Comparison of ENCODE assay signal across 21 cellular contexts in genomic region chr5:118060833-118061232, GRCh38.
DNase-seq lines count a peak whose midpoint lies in the region; ATAC-seq and TF ChIP-seq lines count a peak whose summit lies in the region.
"Had no signal": no experiment of that assay in that cellular context is flagged by ENCODE, and none has a peak within 500 bp of the region (broad histone marks: within the 10 kb centered on the region; RNA-seq: fewer than 3 reads in every experiment).

No MANE protein-coding gene starts in this region.

- ATAC-seq in HG03108 (IDR thresholded peaks at IDR 0.05; ENCODE audit: unreplicated experiment), result no peak
- ATAC-seq in HG02571 (IDR thresholded peaks at IDR 0.05; ENCODE audit: unreplicated experiment), result no peak
- ATAC-seq: activated CD8-positive, alpha-beta memory T cell treated with anti-CD3 and anti-CD28 coated beads, Interleukin-2, amount 10 ng/mL, durations not matched to agents 7 days and 5 days; CD8-positive, alpha-beta T cell; heart left ventricle had no signal

- H3K4me1 ChIP-seq in KMS-11 (ENCODE audit: low read depth, poor library complexity, severe bottlenecking), result no peaks in the 10 kb centered on the region
- no peaks in the 10 kb centered on the region for H3K4me1 ChIP-seq in neural progenitor cell
- H3K4me1 ChIP-seq: heart left ventricle, transverse colon had no signal

- H3K27ac ChIP-seq in KMS-11 (no peak overlapping the region), neural progenitor cell (no peak overlapping the region)
- H3K27ac ChIP-seq: coronary artery, heart left ventricle, transverse colon had no signal

- peaks cover 10% of the 10 kb centered on the region for H3K9me3 Mint-ChIP-seq in chondrocyte (ENCODE audit: low read depth)
- H3K9me3 Mint-ChIP-seq in neural progenitor cell, result peaks cover 2% of the 10 kb centered on the region

- H3K9me3 ChIP-seq in neural progenitor cell (ENCODE audit: low read depth), result no peaks in the 10 kb centered on the region
- H3K9me3 ChIP-seq: transverse colon had no signal

- DNase-seq in DMS 273 (lab: John Stamatoyannopoulos, UW; ENCODE audit: unreplicated experiment) (peak; percentile 28), DMS 273 treated with DMSO at 0.1 percent for 48 hours (lab: John Stamatoyannopoulos, UW) (no peak), chondrocyte (ENCODE audit: low spot score) (no peak), neural progenitor cell (ENCODE audit: low spot score) (no peak), NCI-H510A (lab: John Stamatoyannopoulos, UW) (no peak)
- DNase-seq: 8988T; activated CD4-positive, CD25-positive, alpha-beta regulatory T cell treated with anti-CD3 and anti-CD28 coated beads, Interleukin-2, amount 50 U/mL, for 72 hours; activated CD8-positive, alpha-beta memory T cell treated with anti-CD3 and anti-CD28 coated beads, Interleukin-2, amount 10 ng/mL, durations not matched to agents 7 days and 5 days; activated gamma-delta T cell; CD8-positive, alpha-beta T cell; GDM1; heart left ventricle; kidney; NCI-H1092; stimulated activated CD4-positive, alpha-beta T cell treated with anti-CD3 and anti-CD28 coated beads, Interleukin-4, amount 100 ng/mL, for 1 hour; T-helper 2 cell; transverse colon had no signal

- H3K27me3 Mint-ChIP-seq in chondrocyte (ENCODE audit: low read depth), result no peaks in the 10 kb centered on the region
- H3K27me3 Mint-ChIP-seq in neural progenitor cell (ENCODE audit: insufficient read depth, low read depth), result peaks cover 3% of the 10 kb centered on the region
- H3K27me3 Mint-ChIP-seq: activated CD8-positive, alpha-beta memory T cell treated with anti-CD3 and anti-CD28 coated beads, Interleukin-2, amount 10 ng/mL, durations not matched to agents 7 days and 5 days had no signal

- no peaks in the 10 kb centered on the region for H3K36me3 Mint-ChIP-seq in chondrocyte (ENCODE audit: low read depth)
- H3K36me3 Mint-ChIP-seq in neural progenitor cell, result no peaks in the 10 kb centered on the region
- H3K36me3 Mint-ChIP-seq: activated CD8-positive, alpha-beta memory T cell treated with anti-CD3 and anti-CD28 coated beads, Interleukin-2, amount 10 ng/mL, durations not matched to agents 7 days and 5 days; CD8-positive, alpha-beta T cell had no signal

- H3K27me3 ChIP-seq in KMS-11 (ENCODE audit: insufficient read depth, low read depth) (no peaks in the 10 kb centered on the region), neural progenitor cell (no peaks in the 10 kb centered on the region)
- H3K27me3 ChIP-seq: heart left ventricle, transverse colon had no signal

- H3K27ac Mint-ChIP-seq in chondrocyte (ENCODE audit: unreplicated experiment) (no peak overlapping the region), neural progenitor cell (no peak overlapping the region)
- H3K27ac Mint-ChIP-seq: activated CD8-positive, alpha-beta memory T cell treated with anti-CD3 and anti-CD28 coated beads, Interleukin-2, amount 10 ng/mL, durations not matched to agents 7 days and 5 days; CD8-positive, alpha-beta T cell had no signal

- H3K9ac ChIP-seq in KMS-11 (no peak overlapping the region), neural progenitor cell (no peak overlapping the region)

- H3K4me2 ChIP-seq in KMS-11, result no peak overlapping the region
- no peak overlapping the region for H3K4me2 ChIP-seq in neural progenitor cell

- H3K4me3 ChIP-seq in KMS-11 (IDR thresholded peaks at IDR 0.05; ENCODE audit: insufficient read depth, low read depth, low read length), result no peak overlapping the region
- H3K4me3 ChIP-seq in neural progenitor cell, result no peak overlapping the region
- H3K4me3 ChIP-seq: coronary artery, heart left ventricle, transverse colon had no signal

- H3K4me1 Mint-ChIP-seq in chondrocyte (ENCODE audit: low read depth) (no peaks in the 10 kb centered on the region), neural progenitor cell (no peaks in the 10 kb centered on the region)
- H3K4me1 Mint-ChIP-seq: activated CD8-positive, alpha-beta memory T cell treated with anti-CD3 and anti-CD28 coated beads, Interleukin-2, amount 10 ng/mL, durations not matched to agents 7 days and 5 days had no signal

- H3K36me3 ChIP-seq in KMS-11 (ENCODE audit: insufficient read depth) (no peaks in the 10 kb centered on the region), neural progenitor cell (no peaks in the 10 kb centered on the region)
- H3K36me3 ChIP-seq: heart left ventricle, transverse colon had no signal

- H4K20me1 ChIP-seq in KMS-11 (ENCODE audit: insufficient read depth), result no peaks in the 10 kb centered on the region
- H4K20me1 ChIP-seq in neural progenitor cell (ENCODE audit: low read depth), result no peaks in the 10 kb centered on the region

- H3K79me2 ChIP-seq in KMS-11 (ENCODE audit: insufficient read depth, low read depth) (no peaks in the 10 kb centered on the region), neural progenitor cell (ENCODE audit: low read depth) (no peaks in the 10 kb centered on the region)

- H3F3A ChIP-seq in neural progenitor cell (ENCODE audit: low read depth), result no peaks in the 10 kb centered on the region

- H3K4me3 Mint-ChIP-seq in chondrocyte (ENCODE audit: unreplicated experiment) (no peak overlapping the region), neural progenitor cell (no peak overlapping the region)
- H3K4me3 Mint-ChIP-seq: activated CD8-positive, alpha-beta memory T cell treated with anti-CD3 and anti-CD28 coated beads, Interleukin-2, amount 10 ng/mL, durations not matched to agents 7 days and 5 days; CD8-positive, alpha-beta T cell had no signal

- H2AFZ ChIP-seq in KMS-11 (ENCODE audit: low read depth) (no peak overlapping the region), neural progenitor cell (replicated peaks) (no peak overlapping the region)

- 0 out of 2 replicates have a peak, but pooled peaks have one; percentile 22 for TF ChIP-seq CTCF in KMS-11 (conservative IDR thresholded peaks at IDR 0.05; ENCODE audit: low read depth, low read length)
- TF ChIP-seq CTCF in chondrocyte (IDR thresholded peaks at IDR 0.05), result peak; percentile 64
- TF ChIP-seq CTCF in neural progenitor cell (IDR thresholded peaks at IDR 0.05), result peak; percentile 51
